ENCODE assay signal across 18 cellular contexts in genomic region chr1:63103682-63104081, GRCh38.
DNase-seq lines count a peak whose midpoint lies in the region; ATAC-seq, FAIRE-seq and TF ChIP-seq lines count a peak whose summit lies in the region.
"Had no signal": no experiment of that assay in that cellular context is flagged by ENCODE, and none has a peak within 500 bp of the region (broad histone marks: within the 10 kb centered on the region; RNA-seq: fewer than 3 reads in every experiment).

No MANE protein-coding gene starts in this region.

- H3F3A ChIP-seq in neural progenitor cell (ENCODE audit: low read depth): no peaks in the 10 kb centered on the region

- no peak overlapping the region for H3K4me3 Mint-ChIP-seq in neural progenitor cell
- H3K4me3 Mint-ChIP-seq: CD4-positive, alpha-beta T cell had no signal

- WGBS in K562 (ENCODE audit: insufficient coverage, low coverage, missing lambda C conversion rate): 0% methylated on average over 1 of the region's 1 CpG
- 21 to 45% methylated on average over 1 of the region's 1 CpG for WGBS in esophagus squamous epithelium, 2 donors

- TF ChIP-seq RAD21 in K562 (CRISPR knock-in tag; conservative IDR thresholded peaks at IDR 0.05 in 1 of 2, IDR thresholded peaks at IDR 0.05 in 1 of 2): no peak

- intact Hi-C loops in K562 (cut with micrococcal nuclease): no loop called here
- intact Hi-C loops in esophagus squamous epithelium (cut with DNase I): no loop called here
- intact Hi-C loops in head of caudate nucleus (cut with DNase I): no loop called here

- H3K36me3 Mint-ChIP-seq in neural progenitor cell: no peaks in the 10 kb centered on the region

- in situ Hi-C loops in K562 (cut with MboI): no loop called here

- no peaks in the 10 kb centered on the region for H3K4me1 Mint-ChIP-seq in neural progenitor cell

- no peaks in the 10 kb centered on the region for H3K9me1 ChIP-seq in K562 (ENCODE audit: control insufficient read depth, insufficient read depth, low read length)

- peak; percentile 36 for DNase-seq in NT2/D1 (ENCODE audit: low read depth, low spot score)
- no peak for DNase-seq in K562 (ENCODE audit: extremely low read depth in 1 of 4, low spot score in 3 of 4)
- DNase-seq in iPS DF 4.7 (ENCODE audit: extremely low read depth, low spot score): peak; percentile 9
- DNase-seq in neural progenitor cell (ENCODE audit: low spot score): peak; percentile 19
- DNase-seq in esophagus squamous epithelium (lab: John Stamatoyannopoulos, UW): no peak
- no peak for DNase-seq in AG08395 (ENCODE audit: low spot score)
- no peak for DNase-seq in head of caudate nucleus
- DNase-seq in SK-N-DZ (ENCODE audit: low spot score): no peak
- DNase-seq: ACHN; AML-193; CD4-positive, alpha-beta T cell; DMS79 treated with DMSO at 0.1 percent for 48 hours; GF-D8; GM23248 had no signal

- H3K4me3 ChIP-seq in NT2/D1 (ENCODE audit: insufficient read length, low read depth): no peak overlapping the region
- no peak overlapping the region for H3K4me3 ChIP-seq in K562
- H3K4me3 ChIP-seq in neural progenitor cell: no peak overlapping the region
- H3K4me3 ChIP-seq in esophagus squamous epithelium: no peak overlapping the region
- H3K4me3 ChIP-seq: GM23248, HAP-1 had no signal

- H3K4me2 ChIP-seq in K562 (ENCODE audit: insufficient read depth, low read length): no peak overlapping the region
- no peak overlapping the region for H3K4me2 ChIP-seq in neural progenitor cell
- H3K4me2 ChIP-seq: KMS-11 had no signal

- no peak overlapping the region for H3K27ac Mint-ChIP-seq in neural progenitor cell
- H3K27ac Mint-ChIP-seq: CD4-positive, alpha-beta T cell had no signal

- H2AFZ ChIP-seq in K562 (ENCODE audit: low read depth, low read length): no peak overlapping the region
- H2AFZ ChIP-seq in neural progenitor cell (replicated peaks): no peak overlapping the region
- H2AFZ ChIP-seq: GM23248 had no signal

- no peak for FAIRE-seq in K562 (lab: Jason Lieb, UNC)
- FAIRE-seq: A204.1 had no signal

- H3K9ac ChIP-seq in NT2/D1 (ENCODE audit: insufficient read length, low read depth) (no peak overlapping the region), K562 (ENCODE audit: insufficient read depth in 1 of 2, low read depth in 2 of 2, low read length in 2 of 2) (no peak overlapping the region), neural progenitor cell (no peak overlapping the region)
- H3K9ac ChIP-seq: GM23248, KMS-11 had no signal

- H3K27me3 Mint-ChIP-seq in neural progenitor cell (ENCODE audit: insufficient read depth, low read depth): peaks cover 10% of the 10 kb centered on the region

- no peaks in the 10 kb centered on the region for H3K36me3 ChIP-seq in NT2/D1 (ENCODE audit: insufficient read depth, insufficient read length, low read length)
- H3K36me3 ChIP-seq in K562 (ENCODE audit: control insufficient read depth, insufficient read depth, low read length): no peaks in the 10 kb centered on the region
- no peaks in the 10 kb centered on the region for H3K36me3 ChIP-seq in neural progenitor cell
- H3K36me3 ChIP-seq in esophagus squamous epithelium: no peaks in the 10 kb centered on the region
- H3K36me3 ChIP-seq: HAP-1 had no signal

- H3K27ac ChIP-seq in K562 (ENCODE audit: extremely low read depth, low read depth, low read length) (no peak overlapping the region), neural progenitor cell (no peak overlapping the region), esophagus squamous epithelium (no peak overlapping the region)
- H3K27ac ChIP-seq: C4-2B, GM23248, KMS-11 had no signal

- TF ChIP-seq CTCF in K562 (IDR thresholded peaks at IDR 0.05 in 2 of 3, conservative IDR thresholded peaks at IDR 0.05 in 1 of 3; ENCODE audit: insufficient read depth in 2 of 3, low read depth in 1 of 3, low read length in 3 of 3) (no peak), neural progenitor cell (IDR thresholded peaks at IDR 0.05) (peak; percentile 16), esophagus squamous epithelium (IDR thresholded peaks at IDR 0.05) (no peak)

- no TSS peak for BruUV-seq in K562 (replicated peaks; lab: Mats Ljungman, UMichigan)

- POLR2A ChIA-PET in K562 (lab: Yijun Ruan, JAX): interaction anchor here (0.5 kb wide), 1 partner anchor 43 kb away, joined by 3 read pairs; no protein-coding TSS in a partner anchor

- H3K4me1 ChIP-seq in NT2/D1 (ENCODE audit: insufficient read depth, insufficient read length): no peaks in the 10 kb centered on the region
- H3K4me1 ChIP-seq in K562 (replicated peaks in 1 of 2; ENCODE audit: control insufficient read depth in 2 of 2, insufficient read depth in 2 of 2, low read length in 2 of 2): no peaks in the 10 kb centered on the region
- no peaks in the 10 kb centered on the region for H3K4me1 ChIP-seq in neural progenitor cell
- H3K4me1 ChIP-seq in esophagus squamous epithelium: no peaks in the 10 kb centered on the region

- H4K20me1 ChIP-seq in K562 (replicated peaks; ENCODE audit: control insufficient read depth, insufficient read depth, low read length) (no peaks in the 10 kb centered on the region), neural progenitor cell (ENCODE audit: low read depth) (no peaks in the 10 kb centered on the region)

- H3K79me2 ChIP-seq in K562 (ENCODE audit: control insufficient read depth, insufficient read depth, low read length) (no peaks in the 10 kb centered on the region), neural progenitor cell (ENCODE audit: low read depth) (no peaks in the 10 kb centered on the region)

- no peaks in the 10 kb centered on the region for H3K9me3 Mint-ChIP-seq in neural progenitor cell
- H3K9me3 Mint-ChIP-seq: CD4-positive, alpha-beta T cell had no signal

- ATAC-seq in K562: no peak

- no peak for TF ChIP-seq EP300 in K562 (IDR thresholded peaks at IDR 0.05; ENCODE audit: low read length)

- H3K9me3 ChIP-seq in NT2/D1 (ENCODE audit: insufficient read depth, low read length) (no peaks in the 10 kb centered on the region), K562 (replicated peaks; ENCODE audit: control insufficient read depth, insufficient read depth, low read depth, low read length) (no peaks in the 10 kb centered on the region), neural progenitor cell (ENCODE audit: low read depth) (no peaks in the 10 kb centered on the region), esophagus squamous epithelium (no peaks in the 10 kb centered on the region)
- H3K9me3 ChIP-seq: HAP-1 had no signal

- H3K27me3 ChIP-seq in NT2/D1 (ENCODE audit: insufficient read depth, insufficient read length) (no peaks in the 10 kb centered on the region), K562 (ENCODE audit: control insufficient read depth in 2 of 2, insufficient read depth in 2 of 2, low read length in 2 of 2) (no peaks in the 10 kb centered on the region), neural progenitor cell (no peaks in the 10 kb centered on the region), esophagus squamous epithelium (no peaks in the 10 kb centered on the region)

- TF ChIP-seq POLR2A in K562 (conservative IDR thresholded peaks at IDR 0.05): no peak
- TF ChIP-seq POLR2A in esophagus squamous epithelium (IDR thresholded peaks at IDR 0.05): no peak

- CTCF ChIA-PET in K562 (lab: Yijun Ruan, JAX; ENCODE audit: low intra/inter-chr PET ratio): no interaction called here

TF ChIP-seq in K562, 482 proteins besides CTCF, POLR2A, EP300 and RAD21:
- TF ChIP-seq CTCFL (IDR thresholded peaks at IDR 0.05; ENCODE audit: borderline replicate concordance, insufficient read depth, low read depth, low read length, poor library complexity, severe bottlenecking) (peak; percentile 18), MBD2 (IDR thresholded peaks at IDR 0.05; ENCODE audit: borderline replicate concordance, low read depth) (no peak)

Comparison
In these comparisons a context has a peak if more than half of its experiments do, and no peak if none do; other contexts are left out.
1. DNase-seq: peak in NT2/D1 (single experiment), iPS DF 4.7 (single experiment) and neural progenitor cell (single experiment); none in K562 (0 of 4), esophagus squamous epithelium (single experiment), AG08395 (single experiment), head of caudate nucleus (0 of 42) and SK-N-DZ (single experiment).